In the genomic region with DNA sequence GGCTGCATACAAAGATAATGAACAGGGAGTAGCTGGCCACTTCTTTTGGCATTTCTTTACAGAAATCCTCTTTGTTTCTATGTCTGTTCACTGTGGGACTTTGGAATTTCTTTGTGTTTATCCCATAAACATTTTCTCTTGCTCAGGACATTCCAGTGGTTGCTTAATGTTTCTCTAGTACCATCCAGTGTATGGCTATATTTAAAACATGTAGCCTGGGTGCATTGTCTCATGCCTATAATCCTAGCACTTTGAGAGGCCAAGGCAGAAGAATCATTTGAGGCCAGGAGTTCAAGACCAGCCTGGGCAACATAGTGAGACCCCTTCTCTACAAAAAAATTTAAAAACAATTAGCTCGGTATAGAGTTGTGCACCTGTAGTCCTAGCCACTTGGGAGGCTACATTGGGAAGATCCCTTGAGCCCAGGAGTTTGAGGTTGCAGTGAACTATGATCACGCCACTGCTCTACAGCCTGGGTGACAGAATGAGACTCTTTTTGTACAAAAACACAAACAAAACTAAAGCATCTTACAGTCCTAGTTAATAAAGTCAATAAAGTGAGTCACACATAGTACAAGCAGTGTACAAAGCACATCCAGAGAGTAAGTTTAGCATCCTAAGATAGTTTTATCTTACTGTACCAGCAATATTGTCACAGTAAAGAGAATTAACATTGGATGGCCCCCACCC, we compare ENCODE assay signal across 11 cellular contexts.
DNase-seq lines count a peak whose midpoint lies in the region; ATAC-seq and TF ChIP-seq lines count a peak whose summit lies in the region.
"Had no signal": no experiment of that assay in that cellular context is flagged by ENCODE, and none has a peak within 500 bp of the region (broad histone marks: within the 10 kb centered on the region; RNA-seq: fewer than 3 reads in every experiment).

No MANE protein-coding gene starts in this region.

- H3K27me3 Mint-ChIP-seq in stimulated activated naive CD8-positive, alpha-beta T cell treated with anti-CD3 and anti-CD28 coated beads, Interleukin-15, amount 100 ng/mL, for 72 hours = no peaks in the 10 kb centered on the region

- H3K4me1 Mint-ChIP-seq in stimulated activated naive CD8-positive, alpha-beta T cell treated with anti-CD3 and anti-CD28 coated beads, Interleukin-15, amount 100 ng/mL, for 72 hours = peaks cover 38% of the 10 kb centered on the region

- no peak overlapping the region for H3K4me3 Mint-ChIP-seq in stimulated activated naive CD8-positive, alpha-beta T cell treated with anti-CD3 and anti-CD28 coated beads, Interleukin-15, amount 100 ng/mL, for 72 hours

- no peak overlapping the region for H3K4me3 ChIP-seq in HEK293 (ENCODE audit: low read depth, low read length)
- no peak overlapping the region for H3K4me3 ChIP-seq in breast epithelium
- no peak overlapping the region for H3K4me3 ChIP-seq in gastrocnemius medialis
- H3K4me3 ChIP-seq: right atrium auricular region had no signal

- TF ChIP-seq POLR2A in breast epithelium (IDR thresholded peaks at IDR 0.05) (no peak), gastrocnemius medialis (IDR thresholded peaks at IDR 0.05) (no peak)

- CTCF ChIA-PET in HEK293 (lab: Yijun Ruan, JAX) = interaction anchor here (0.6 to 0.7 kb wide), 3 partner anchors 47 to 539 kb away, joined by 3 to 4 read pairs (median 4); no protein-coding TSS in a partner anchor

- POLR2A ChIA-PET in HEK293 (lab: Yijun Ruan, JAX) = no interaction called here

- intact Hi-C loops in breast epithelium (cut with DNase I; ENCODE audit: low total_unique reads) (no loop called here), gastrocnemius medialis (cut with DNase I; ENCODE audit: low total_unique reads) (no loop called here)

- DNase-seq in breast epithelium (ENCODE audit: low spot score in 2 of 2) (no peak), left lobe of liver (ENCODE audit: low spot score) (no peak), GM13977 (ENCODE audit: low spot score) (no peak), gastrocnemius medialis (no peak), dermis blood vessel endothelial cell (no peak)
- DNase-seq in stimulated activated naive CD8-positive, alpha-beta T cell treated with anti-CD3 and anti-CD28 coated beads, Interleukin-15, amount 100 ng/mL, for 72 hours = no peak
- DNase-seq: effector CD4-positive, alpha-beta T cell; NCI-H1048; NCI-H526 had no signal

- H3K36me3 ChIP-seq in HEK293 (ENCODE audit: control insufficient read depth in 2 of 2, insufficient read depth in 1 of 2, low read length in 2 of 2) = no peaks in the 10 kb centered on the region
- no peaks in the 10 kb centered on the region for H3K36me3 ChIP-seq in breast epithelium
- no peaks in the 10 kb centered on the region for H3K36me3 ChIP-seq in gastrocnemius medialis
- H3K36me3 ChIP-seq: right atrium auricular region had no signal

- H3K27me3 ChIP-seq in breast epithelium (no peaks in the 10 kb centered on the region), gastrocnemius medialis (no peaks in the 10 kb centered on the region)
- H3K27me3 ChIP-seq: right atrium auricular region had no signal

- H3K27ac Mint-ChIP-seq in stimulated activated naive CD8-positive, alpha-beta T cell treated with anti-CD3 and anti-CD28 coated beads, Interleukin-15, amount 100 ng/mL, for 72 hours = no peak overlapping the region

- H3K4me1 ChIP-seq in HEK293 (ENCODE audit: control insufficient read depth, insufficient read depth, low read length) = peaks cover 31% of the 10 kb centered on the region
- no peaks in the 10 kb centered on the region for H3K4me1 ChIP-seq in breast epithelium
- peaks cover 30 to 52% of the 10 kb centered on the region in 2 donors for H3K4me1 ChIP-seq in gastrocnemius medialis

- TF ChIP-seq CTCF in HEK293 (tag by site-specific recombination; IDR thresholded peaks at IDR 0.05) (no peak), breast epithelium (IDR thresholded peaks at IDR 0.05) (no peak), GM13977 (IDR thresholded peaks at IDR 0.05; ENCODE audit: extremely low read depth, insufficient read depth, missing control alignments) (no peak), gastrocnemius medialis (IDR thresholded peaks at IDR 0.05 in 4 of 5, conservative IDR thresholded peaks at IDR 0.05 in 1 of 5) (no peak)

- no peaks in the 10 kb centered on the region for H3K9me3 Mint-ChIP-seq in stimulated activated naive CD8-positive, alpha-beta T cell treated with anti-CD3 and anti-CD28 coated beads, Interleukin-15, amount 100 ng/mL, for 72 hours

- no peak overlapping the region for H3K27ac ChIP-seq in HEK293 (ENCODE audit: extremely low read depth, low read depth, low read length)
- peak overlapping the region; percentile 11 to 48 for H3K27ac ChIP-seq in breast epithelium
- no peak overlapping the region for H3K27ac ChIP-seq in gastrocnemius medialis
- H3K27ac ChIP-seq: right atrium auricular region had no signal

- in situ Hi-C loops in GM13977 (cut with MboI; ENCODE audit: low pct_unique_long_range_greater_than_20kb, low sequenced_read_pairs, unreplicated experiment) = no loop called here
- in situ Hi-C loops in gastrocnemius medialis (cut with MboI; ENCODE audit: low sequenced_read_pairs in 4 of 4) = no loop called here

- ATAC-seq in left lobe of liver (peak; percentile 55), gastrocnemius medialis (no peak)
- ATAC-seq in stimulated activated naive CD8-positive, alpha-beta T cell treated with anti-CD3 and anti-CD28 coated beads, Interleukin-15, amount 100 ng/mL, for 72 hours = no peak

- H3K9me3 ChIP-seq in HEK293 (ENCODE audit: control insufficient read depth, insufficient read depth, low read depth, low read length) (no peaks in the 10 kb centered on the region), breast epithelium (no peaks in the 10 kb centered on the region), gastrocnemius medialis (no peaks in the 10 kb centered on the region)
- H3K9me3 ChIP-seq: right atrium auricular region had no signal

TF ChIP-seq in HEK293, 187 proteins besides CTCF, POLR2A, EP300 and RAD21:
- 0 out of 2 replicates have a peak, but pooled peaks have one; percentile 33 for TF ChIP-seq ZNF121 (tag by site-specific recombination; IDR thresholded peaks at IDR 0.05)
- TF ChIP-seq ZNF843 (tag by site-specific recombination; IDR thresholded peaks at IDR 0.05) = no peak

Comparison
In these comparisons a context has a peak if more than half of its experiments do, and no peak if none do; other contexts are left out.
1. H3K27ac ChIP-seq: peak in breast epithelium (2 of 2); none in HEK293 (single experiment) and gastrocnemius medialis (0 of 4).